In genomic region chr2:57850415-57851130, GRCh38 we compare ENCODE assay signal across 19 cellular contexts.
DNase-seq lines count a peak whose midpoint lies in the region; ATAC-seq and TF ChIP-seq lines count a peak whose summit lies in the region.
"Had no signal": no experiment of that assay in that cellular context is flagged by ENCODE, and none has a peak within 500 bp of the region (broad histone marks: within the 10 kb centered on the region; RNA-seq: fewer than 3 reads in every experiment).

No MANE protein-coding gene starts in this region.

- no peak for ATAC-seq in DND-41 (ENCODE audit: insufficient read depth, low read depth)
- ATAC-seq in sciatic nerve: peak; percentile 41
- no peak for ATAC-seq in HG03457 (IDR thresholded peaks at IDR 0.05; ENCODE audit: unreplicated experiment)

- DNase-seq in DND-41 (peak; percentile 10), NCI-H2171 treated with DMSO at 0.1 percent for 48 hours (lab: John Stamatoyannopoulos, UW) (peak; percentile 77), mesenteric fat pad (ENCODE audit: low spot score) (peak; percentile 75), sciatic nerve (ENCODE audit: low spot score) (no peak)
- DNase-seq in activated CD4-positive, alpha-beta T cell treated with anti-CD3 and anti-CD28 coated beads, Interleukin-2, amount 50 U/mL, for 1 hour: no peak
- DNase-seq in activated naive CD4-positive, alpha-beta T cell treated with anti-CD3 and anti-CD28 coated beads for 36 hours: no peak
- DNase-seq: HFFc6, Kasumi-1, MG63, NCI-H1092, NCI-H146, NCI-H2029 treated with DMSO at 0.1 percent for 48 hours, NCI-H446 treated with DMSO at 0.1 percent for 48 hours, NCI-H774, OCI-M1, SHP77 had no signal

- CTCF ChIA-PET in activated naive CD4-positive, alpha-beta T cell treated with anti-CD3 and anti-CD28 coated beads for 36 hours (lab: Charles Lee): no interaction called here

- no peaks in the 10 kb centered on the region for H3K36me3 ChIP-seq in DND-41 (ENCODE audit: insufficient read depth, low read length)
- H3K36me3 ChIP-seq: MG63 had no signal

- H3K4me3 ChIP-seq in DND-41 (ENCODE audit: low read depth in 1 of 2, low read length in 2 of 2): no peak overlapping the region
- H3K4me3 ChIP-seq: MG63, SK-N-MC had no signal

- TF ChIP-seq CTCF in DND-41 (IDR thresholded peaks at IDR 0.05; ENCODE audit: borderline replicate concordance, extremely low read depth, low read length, poor library complexity, severe bottlenecking): no peak

- H2AFZ ChIP-seq in DND-41 (ENCODE audit: low read depth, low read length): no peak overlapping the region

- no peaks in the 10 kb centered on the region for H3K27me3 Mint-ChIP-seq in activated naive CD4-positive, alpha-beta T cell treated with anti-CD3 and anti-CD28 coated beads for 36 hours (ENCODE audit: low read depth)

- no peak overlapping the region for H3K4me2 ChIP-seq in DND-41 (ENCODE audit: insufficient read depth, low read length)

- no peaks in the 10 kb centered on the region for H3K79me2 ChIP-seq in DND-41 (ENCODE audit: insufficient read depth, low read length)

- no peak overlapping the region for H3K27ac Mint-ChIP-seq in activated naive CD4-positive, alpha-beta T cell treated with anti-CD3 and anti-CD28 coated beads for 36 hours
- H3K27ac Mint-ChIP-seq: CD14-positive monocyte, HFFc6 had no signal

- H3K9me3 Mint-ChIP-seq in activated naive CD4-positive, alpha-beta T cell treated with anti-CD3 and anti-CD28 coated beads for 36 hours: peaks cover 5% of the 10 kb centered on the region
- H3K9me3 Mint-ChIP-seq: HFFc6 had no signal

- no peaks in the 10 kb centered on the region for H4K20me1 ChIP-seq in DND-41 (ENCODE audit: insufficient read depth, low read length)

- H3K4me1 ChIP-seq in DND-41 (ENCODE audit: insufficient read depth, low read length): no peaks in the 10 kb centered on the region

- H3K36me3 Mint-ChIP-seq in activated naive CD4-positive, alpha-beta T cell treated with anti-CD3 and anti-CD28 coated beads for 36 hours (ENCODE audit: low read depth): peaks cover 2% of the 10 kb centered on the region

- no peaks in the 10 kb centered on the region for H3K27me3 ChIP-seq in DND-41 (ENCODE audit: insufficient read depth, low read length, poor library complexity)
- H3K27me3 ChIP-seq: MG63 had no signal

- H3K9me3 ChIP-seq in DND-41 (ENCODE audit: insufficient read depth, low read length, severe bottlenecking): no peaks in the 10 kb centered on the region

- no peaks in the 10 kb centered on the region for H3K4me1 Mint-ChIP-seq in activated naive CD4-positive, alpha-beta T cell treated with anti-CD3 and anti-CD28 coated beads for 36 hours (ENCODE audit: low read depth)
- H3K4me1 Mint-ChIP-seq: CD14-positive monocyte had no signal

- no peak overlapping the region for H3K27ac ChIP-seq in DND-41 (ENCODE audit: low read length)
- H3K27ac ChIP-seq: SK-N-MC had no signal

- no peak overlapping the region for H3K4me3 Mint-ChIP-seq in activated naive CD4-positive, alpha-beta T cell treated with anti-CD3 and anti-CD28 coated beads for 36 hours
- H3K4me3 Mint-ChIP-seq: CD14-positive monocyte, HFFc6 had no signal

- H3K9ac ChIP-seq in DND-41 (ENCODE audit: low read depth, low read length): no peak overlapping the region

- intact Hi-C loops in sciatic nerve (cut with DNase I): no loop called here
- intact Hi-C loops in activated naive CD4-positive, alpha-beta T cell treated with anti-CD3 and anti-CD28 coated beads for 36 hours (cut with micrococcal nuclease): no loop called here

Comparison
In these comparisons a context has a peak if more than half of its experiments do, and no peak if none do; other contexts are left out.
1. DNase-seq: peak in DND-41 (single experiment), NCI-H2171 treated with DMSO at 0.1 percent for 48 hours (single experiment) and mesenteric fat pad (single experiment); none in sciatic nerve (single experiment), activated CD4-positive, alpha-beta T cell treated with anti-CD3 and anti-CD28 coated beads, Interleukin-2, amount 50 U/mL, for 1 hour (single experiment) and activated naive CD4-positive, alpha-beta T cell treated with anti-CD3 and anti-CD28 coated beads for 36 hours (single experiment).